Comparison of ENCODE assay signal across 28 cellular contexts in the genomic region with DNA sequence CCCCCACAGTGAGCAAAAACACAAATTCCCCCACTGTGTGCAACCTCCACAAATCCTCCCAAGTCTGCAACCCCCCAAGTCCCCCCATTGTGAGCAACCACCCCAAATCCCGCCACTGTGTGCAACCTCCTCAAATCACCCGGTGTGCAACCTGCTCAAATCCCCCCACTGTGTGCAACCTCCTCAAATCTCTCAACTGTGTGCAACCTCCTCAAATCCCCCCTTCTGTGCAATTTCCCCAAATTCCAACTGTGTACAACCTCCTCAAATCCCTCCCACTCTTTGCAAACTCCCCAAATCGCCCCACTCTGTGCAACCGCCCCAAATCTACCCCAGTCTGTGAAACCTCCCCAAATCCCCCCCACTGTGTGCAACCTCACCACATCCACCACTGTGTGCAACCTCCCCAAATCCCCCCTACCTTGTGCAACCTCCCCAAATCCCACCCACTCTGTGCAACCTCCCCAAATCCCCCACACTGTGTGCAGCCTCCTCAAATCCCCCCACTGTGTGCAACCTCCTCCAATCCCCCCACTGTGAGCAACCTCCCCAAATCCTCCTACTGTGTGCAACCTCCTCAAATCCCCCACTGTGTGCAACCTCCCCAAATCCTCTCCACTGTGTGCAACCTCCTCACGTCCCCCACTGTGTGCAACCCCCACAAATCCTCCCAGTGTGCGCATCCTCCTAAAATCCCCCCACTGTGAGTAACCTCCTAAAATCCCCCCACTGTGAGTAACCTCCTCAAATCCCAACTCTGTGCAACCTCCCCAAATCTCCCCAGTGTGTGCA.
"Had no signal": no experiment of that assay in that cellular context is flagged by ENCODE, and none has a peak within 500 bp of the region (broad histone marks: within the 10 kb centered on the region; RNA-seq: fewer than 3 reads in every experiment).

No MANE protein-coding gene starts in this region.

- H3K4me3 ChIP-seq: adrenal gland, ascending aorta, cardiac muscle cell, coronary artery, gastroesophageal sphincter, hepatocyte, skin epidermis, upper lobe of left lung had no signal

- H2AFZ ChIP-seq: hepatocyte had no signal

- ATAC-seq: activated T-cell treated with anti-CD3 and anti-CD28 coated beads, Interleukin-2, amount 50 U/mL, for 72 hours; effector memory CD8-positive, alpha-beta T cell; gastroesophageal sphincter; left colon; WTC11 had no signal

- H3K79me2 ChIP-seq: hepatocyte had no signal

- H3K27me3 ChIP-seq: adrenal gland, ascending aorta, hepatocyte, neutrophil, upper lobe of left lung had no signal

- H3K36me3 ChIP-seq: adrenal gland, ascending aorta, cardiac muscle cell, gastroesophageal sphincter, neutrophil, upper lobe of left lung had no signal

- H3K27ac ChIP-seq: adrenal gland, ascending aorta, cardiac muscle cell, coronary artery, gastroesophageal sphincter, hepatocyte, neutrophil, skin epidermis, upper lobe of left lung had no signal

- H3K9me3 ChIP-seq: adrenal gland, ascending aorta, gastroesophageal sphincter, neutrophil, upper lobe of left lung had no signal

- FAIRE-seq: keratinocyte had no signal

- H3K4me2 ChIP-seq: hepatocyte had no signal

- DNase-seq: activated CD4-positive, alpha-beta T cell treated with anti-CD3 and anti-CD28 coated beads, Interleukin-2, amount 50 U/mL, for 4 hours; activated naive CD4-positive, alpha-beta T cell treated with Interleukin-2 at 50 U/mL for 16 hours; activated naive CD8-positive, alpha-beta T cell treated with anti-CD3 and anti-CD28 coated beads for 36 hours; activated T-cell treated with anti-CD3 and anti-CD28 coated beads for 4 hours; activated T-cell treated with anti-CD3 and anti-CD28 coated beads, Interleukin-2, amount 50 U/mL, for 72 hours; cerebellar nuclear complex; effector memory CD8-positive, alpha-beta T cell; erythroblast; left colon; mammary epithelial cell; naive B cell; nephron progenitor cell; retina; stimulated activated CD4-positive, alpha-beta T cell treated with anti-CD3 and anti-CD28 coated beads, Interleukin-12 subunit alpha, Interleukin-12 subunit beta, amount 100 ng/mL, for 4 hours; stimulated activated CD4-positive, alpha-beta T cell treated with anti-CD3 and anti-CD28 coated beads, Interleukin-4, amount 100 ng/mL, for 1 hour; substantia nigra; T-helper 2 cell; upper lobe of left lung had no signal

- H3K4me1 ChIP-seq: adrenal gland, ascending aorta, gastroesophageal sphincter, upper lobe of left lung had no signal
